28 cellular contexts compared by ENCODE assay signal in genomic region chr10:27088263-27089044, GRCh38.
"Had no signal": no experiment of that assay in that cellular context is flagged by ENCODE, and none has a peak within 500 bp of the region (broad histone marks: within the 10 kb centered on the region; RNA-seq: fewer than 3 reads in every experiment).

No MANE protein-coding gene starts in this region.

- H3K36me3 ChIP-seq: neutrophil had no signal

- H3K79me2 ChIP-seq: hepatocyte had no signal

- H3K4me3 ChIP-seq: dorsolateral prefrontal cortex, esophagus muscularis mucosa, gastroesophageal sphincter, heart left ventricle, hepatocyte, left lung, mucosa of descending colon, pancreas, right atrium auricular region, skin epidermis, spleen, testis, tibial artery, upper lobe of left lung had no signal

- H3K4me1 ChIP-seq: esophagus muscularis mucosa, foreskin keratinocyte, gastroesophageal sphincter, heart left ventricle, left lung, right atrium auricular region, spleen, testis, tibial artery, upper lobe of left lung had no signal

- DNase-seq: dorsolateral prefrontal cortex; effector CD4-positive, alpha-beta T cell; foreskin keratinocyte; heart left ventricle; left cardiac atrium; left lung; mesenchymal stem cell; mucosa of descending colon; naive B cell; pancreas; spleen; stimulated activated CD4-positive, alpha-beta T cell treated with anti-CD3 and anti-CD28 coated beads, Interleukin-4, amount 100 ng/mL, for 4 hours; stimulated activated naive CD8-positive, alpha-beta T cell treated with anti-CD3 and anti-CD28 coated beads, Interleukin-15, Interleukin-2, amounts not matched to agents 100 U/mL and 50 U/mL, for 24 hours; substantia nigra; testis; tibial artery; upper lobe of left lung had no signal

- FAIRE-seq: colon, islet of Langerhans, pancreas, urothelium cell line had no signal

- H3K4me2 ChIP-seq: hepatocyte had no signal

- H3K27me3 ChIP-seq: dorsolateral prefrontal cortex, esophagus muscularis mucosa, foreskin keratinocyte, gastroesophageal sphincter, heart left ventricle, hepatocyte, left lung, neutrophil, pancreas, right atrium auricular region, spleen, testis, tibial artery, upper lobe of left lung had no signal

- ATAC-seq: foreskin keratinocyte; gastroesophageal sphincter; heart left ventricle; left cardiac atrium; left lung; mucosa of descending colon; natural killer cell treated with Interleukin-12 subunit alpha and Interleukin-12 subunit beta and Interleukin-15 and Interleukin-18, amount 100 ng/mL, for 72 hours; pancreas; stimulated activated memory B cell treated with anti-CD40 and anti-IgM and Interleukin-4, amounts not matched to agents 10 μg/mL and 1 μg/mL and 100 μg/mL, for 72 hours; stimulated activated naive CD8-positive, alpha-beta T cell treated with anti-CD3 and anti-CD28 coated beads, Interleukin-15, Interleukin-2, amounts not matched to agents 100 U/mL and 50 U/mL, for 24 hours had no signal

- H2AFZ ChIP-seq: hepatocyte had no signal

- H3K27ac ChIP-seq: esophagus muscularis mucosa, foreskin keratinocyte, gastroesophageal sphincter, heart left ventricle, hepatocyte, left lung, neutrophil, pancreas, right atrium auricular region, skin epidermis, spleen, testis, tibial artery, upper lobe of left lung had no signal

- H3K9me3 ChIP-seq: esophagus muscularis mucosa, gastroesophageal sphincter, heart left ventricle, left lung, mucosa of descending colon, neutrophil, pancreas, right atrium auricular region, spleen, testis, tibial artery, upper lobe of left lung had no signal
